1 cellular context compared by ENCODE assay signal in genomic region chr5:130333089-130333488, GRCh38.
TF ChIP-seq lines count a peak whose summit lies in the region.

No MANE protein-coding gene starts in this region.

TF ChIP-seq in A549, 52 proteins besides CTCF, POLR2A, EP300 and RAD21 (continued from another document):
- TF ChIP-seq ESRRA (IDR thresholded peaks at IDR 0.05; ENCODE audit: borderline replicate concordance, low read length) (no peak), CHD4 (IDR thresholded peaks at IDR 0.05; ENCODE audit: borderline replicate concordance) (no peak), JUNB (IDR thresholded peaks at IDR 0.05) (peak; percentile 34; the same call in 1 of the 2 replicates), EHF (CRISPR knock-in tag; IDR thresholded peaks at IDR 0.05) (no peak)
TF ChIP-seq in A549: peak in this region for 3.
